ENCODE assay signal across 26 cellular contexts in the genomic region with DNA sequence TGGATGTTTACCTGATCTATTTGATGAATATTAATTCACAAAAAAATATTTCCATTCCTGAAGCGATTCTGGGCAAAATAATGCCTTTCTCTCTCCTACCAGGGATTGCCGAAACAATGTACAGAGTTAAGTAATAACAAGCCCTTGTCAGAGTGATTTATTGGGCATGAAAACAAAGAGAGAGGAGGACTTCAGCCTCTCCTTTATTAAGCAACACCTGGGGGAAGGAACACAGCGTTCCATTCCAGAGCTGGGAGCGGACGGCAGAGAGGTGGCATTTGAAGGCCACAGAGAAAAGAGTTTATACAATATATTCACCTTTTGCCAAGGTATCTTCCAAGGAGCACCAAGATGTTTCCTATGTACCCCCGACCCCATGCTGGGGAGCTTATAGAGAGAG.
DNase-seq lines count a peak whose midpoint lies in the region; ATAC-seq, FAIRE-seq and TF ChIP-seq lines count a peak whose summit lies in the region.
"Had no signal": no experiment of that assay in that cellular context is flagged by ENCODE, and none has a peak within 500 bp of the region (broad histone marks: within the 10 kb centered on the region; RNA-seq: fewer than 3 reads in every experiment).

No MANE protein-coding gene starts in this region.

- WGBS in trophoblast cell (ENCODE audit: extremely low coverage, insufficient coverage, insufficient read length) = no CpG with 5 or more reads among the region's 6 CpGs

- DNase-seq in RWPE2 (ENCODE audit: low spot score) (no peak), islet precursor cell (peak; percentile 7), renal cortical epithelial cell (ENCODE audit: low read depth) (peak; percentile 82), SW480 (ENCODE audit: low spot score) (no peak), GM12891 (ENCODE audit: insufficient read length, low spot score) (no peak), trophoblast cell (no peak)
- DNase-seq in stimulated activated naive CD4-positive, alpha-beta T cell treated with Interleukin-2 at 50 U/mL for 16 hours (lab: John Stamatoyannopoulos, UW) = no peak
- DNase-seq: activated B cell treated with CpG ODN at 0.5 μM for 24 hours; activated CD4-positive, alpha-beta T cell treated with anti-CD3 and anti-CD28 coated beads, Interleukin-2, amount 50 U/mL, for 48 hours; activated effector memory CD4-positive, alpha-beta T cell treated with anti-CD3 and anti-CD28 coated beads, Interleukin-2, amount 50 U/mL, for 16 hours; AML-193; DMS53; effector memory CD4-positive, alpha-beta T cell; GDM1; HCEC 1CT; left ventricle myocardium inferior; NCI-H1048; NCI-H2081 treated with DMSO at 0.1 percent for 48 hours; NCI-H524 treated with DMSO at 0.1 percent for 48 hours; stimulated activated naive CD4-positive, alpha-beta T cell; T-helper 9 cell; thyroid gland had no signal

- no peak overlapping the region for H3K14ac ChIP-seq in trophoblast cell (ENCODE audit: low read length)

- peak overlapping the region; percentile 81 for H3K27ac ChIP-seq in RWPE2 (ENCODE audit: poor library complexity, severe bottlenecking)
- H3K27ac ChIP-seq in trophoblast cell (ENCODE audit: low read depth, low read length) = no peak overlapping the region
- H3K27ac ChIP-seq: left ventricle myocardium inferior, neutrophil, thyroid gland had no signal

- no peaks in the 10 kb centered on the region for H3K79me1 ChIP-seq in trophoblast cell (ENCODE audit: low read length)

- TF ChIP-seq POLR2A in GM12891 (IDR thresholded peaks at IDR 0.05; ENCODE audit: low read depth, low read length) = no peak

- H4K12ac ChIP-seq in trophoblast cell (ENCODE audit: low read depth, low read length) = no peak overlapping the region

- no peak overlapping the region for H3K4me2 ChIP-seq in trophoblast cell (ENCODE audit: low read length)
- H3K4me2 ChIP-seq: smooth muscle cell had no signal

- no peaks in the 10 kb centered on the region for H3K36me3 ChIP-seq in RWPE2 (ENCODE audit: low read depth)
- no peaks in the 10 kb centered on the region for H3K36me3 ChIP-seq in trophoblast cell (ENCODE audit: control insufficient read depth in 1 of 2, insufficient read depth in 2 of 2, low read length in 2 of 2)
- H3K36me3 ChIP-seq: left ventricle myocardium inferior, neutrophil, thyroid gland had no signal

- ATAC-seq in RWPE2 (ENCODE audit: low read depth) = peak; percentile 90
- ATAC-seq: CD8-positive, alpha-beta T cell had no signal

- no peak for FAIRE-seq in GM12891 (lab: Jason Lieb, UNC)

- TF ChIP-seq RAD21 in Ishikawa (IDR thresholded peaks at IDR 0.05; ENCODE audit: low read depth) = no peak

- H4K8ac ChIP-seq in trophoblast cell (ENCODE audit: low read depth, low read length) = no peak overlapping the region

- H3K4ac ChIP-seq in trophoblast cell (ENCODE audit: low read depth, low read length) = no peak overlapping the region

- no peak overlapping the region for H4K91ac ChIP-seq in trophoblast cell (ENCODE audit: low read depth, low read length)

- H3K18ac ChIP-seq in trophoblast cell (ENCODE audit: low read length) = no peak overlapping the region

- H3K9me3 ChIP-seq in RWPE2 (ENCODE audit: severe bottlenecking) = no peaks in the 10 kb centered on the region
- H3K9me3 ChIP-seq in trophoblast cell (ENCODE audit: insufficient read depth, low read depth, low read length) = no peaks in the 10 kb centered on the region
- H3K9me3 ChIP-seq: left ventricle myocardium inferior, neutrophil, thyroid gland had no signal

- TF ChIP-seq CTCF in RWPE2 (IDR thresholded peaks at IDR 0.05; ENCODE audit: poor library complexity, severe bottlenecking) = no peak

- no peak overlapping the region for H3K4me3 ChIP-seq in RWPE2 (ENCODE audit: severe bottlenecking)
- H3K4me3 ChIP-seq in trophoblast cell (ENCODE audit: low read depth, low read length) = no peak overlapping the region
- H3K4me3 ChIP-seq: left ventricle myocardium inferior, smooth muscle cell, thyroid gland had no signal

- H2BK12ac ChIP-seq in trophoblast cell (ENCODE audit: low read length) = no peak overlapping the region

- H3K27me3 ChIP-seq in RWPE2 (ENCODE audit: insufficient read depth, poor library complexity, severe bottlenecking) (no peaks in the 10 kb centered on the region), trophoblast cell (ENCODE audit: insufficient read depth, low read length) (no peaks in the 10 kb centered on the region)
- H3K27me3 ChIP-seq: neutrophil, thyroid gland had no signal

- peaks cover 20% of the 10 kb centered on the region for H3K4me1 ChIP-seq in RWPE2 (ENCODE audit: insufficient read depth, poor library complexity, severe bottlenecking)
- peaks cover 0 to 2% of the 10 kb centered on the region in 2 experiments for H3K4me1 ChIP-seq in trophoblast cell (ENCODE audit: control insufficient read depth in 1 of 2, insufficient read depth in 2 of 2, low read length in 2 of 2)
- H3K4me1 ChIP-seq: left ventricle myocardium inferior, thyroid gland had no signal

- H3K23ac ChIP-seq in trophoblast cell (ENCODE audit: low read length) = no peak overlapping the region

- no peak overlapping the region for H2AK5ac ChIP-seq in trophoblast cell (ENCODE audit: low read length)

- H2BK5ac ChIP-seq in trophoblast cell (ENCODE audit: low read depth, low read length, poor library complexity) = no peak overlapping the region

- no peak overlapping the region for H2AFZ ChIP-seq in trophoblast cell (ENCODE audit: insufficient read depth, low read length, poor library complexity)

- H3K9ac ChIP-seq in trophoblast cell (ENCODE audit: low read length) = no peak overlapping the region

- no peak overlapping the region for H2BK120ac ChIP-seq in trophoblast cell (ENCODE audit: insufficient read depth, low read length, poor library complexity)

- no peak for TF ChIP-seq EP300 in Ishikawa (IDR thresholded peaks at IDR 0.05; ENCODE audit: borderline replicate concordance)

- no peaks in the 10 kb centered on the region for H3K79me2 ChIP-seq in trophoblast cell (ENCODE audit: control insufficient read depth, insufficient read depth, low read length, poor library complexity)

TF ChIP-seq in Ishikawa, 13 proteins besides CTCF, POLR2A, EP300 and RAD21:
- peak; percentile 58; the same call in 1 of the 2 replicates for TF ChIP-seq CEBPB (IDR thresholded peaks at IDR 0.05)
- no peak for TF ChIP-seq YY1 (IDR thresholded peaks at IDR 0.05; ENCODE audit: low read depth)

TF ChIP-seq in GM12891, 5 proteins besides CTCF, POLR2A, EP300 and RAD21:
- TF ChIP-seq TAF1 (IDR thresholded peaks at IDR 0.05; ENCODE audit: low read depth, low read length) = no peak
- no peak for TF ChIP-seq SPI1 (IDR thresholded peaks at IDR 0.05; ENCODE audit: low read depth, low read length)
- no peak for TF ChIP-seq POU2F2 (IDR thresholded peaks at IDR 0.05; ENCODE audit: low read depth, low read length)
- TF ChIP-seq POLR2AphosphoS5 (IDR thresholded peaks at IDR 0.05; ENCODE audit: low read depth, low read length) = no peak
- no peak for TF ChIP-seq PAX5 (IDR thresholded peaks at IDR 0.05; ENCODE audit: insufficient read depth, low read length, severe bottlenecking)
TF ChIP-seq in GM12891: peak in this region for 0.

Comparison
In these comparisons a context has a peak if more than half of its experiments do, and no peak if none do; other contexts are left out.
1. DNase-seq: peak in islet precursor cell (single experiment) and renal cortical epithelial cell (single experiment); none in RWPE2 (single experiment), stimulated activated naive CD4-positive, alpha-beta T cell treated with Interleukin-2 at 50 U/mL for 16 hours (single experiment), SW480 (single experiment), GM12891 (single experiment) and trophoblast cell (0 of 2).